23 cellular contexts compared by ENCODE assay signal in genomic region chr2:25405871-25406270, GRCh38.
"Had no signal": no experiment of that assay in that cellular context is flagged by ENCODE, and none has a peak within 500 bp of the region (broad histone marks: within the 10 kb centered on the region; RNA-seq: fewer than 3 reads in every experiment).

No MANE protein-coding gene starts in this region.

- H3K9me3 Mint-ChIP-seq: immature natural killer cell, nephron, type B pancreatic cell had no signal

- H3K27me3 ChIP-seq: esophagus muscularis mucosa, gastrocnemius medialis, heart right ventricle, right lobe of liver, suprapubic skin, thyroid gland had no signal

- DNase-seq: effector memory CD4-positive, alpha-beta T cell; gastrocnemius medialis; heart right ventricle; immature natural killer cell; left cardiac atrium; left ventricle myocardium superior; mesenchymal stem cell; midbrain; occipital lobe; right lobe of liver; stimulated activated CD4-positive, alpha-beta T cell treated with anti-CD3 and anti-CD28 coated beads, Interleukin-4, amount 100 ng/mL, for 4 hours; stimulated activated naive CD4-positive, alpha-beta T cell; thyroid gland had no signal

- H3K4me3 Mint-ChIP-seq: immature natural killer cell, nephron, type B pancreatic cell had no signal

- H3K9ac ChIP-seq: parathyroid adenoma had no signal

- H3K36me3 ChIP-seq: esophagus muscularis mucosa, gastrocnemius medialis, heart right ventricle, prostate gland, right lobe of liver, suprapubic skin, thyroid gland had no signal

- FAIRE-seq: endometrium, keratinocyte, urothelium cell line had no signal

- ATAC-seq: gastrocnemius medialis, heart right ventricle, left cardiac atrium, left ventricle myocardium superior, right lobe of liver had no signal

- H3K4me3 ChIP-seq: esophagus muscularis mucosa, gastrocnemius medialis, heart right ventricle, lung, prostate gland, right lobe of liver, suprapubic skin, thyroid gland had no signal

- H3K79me2 ChIP-seq: parathyroid adenoma had no signal

- H3K9me3 ChIP-seq: esophagus muscularis mucosa, gastrocnemius medialis, heart right ventricle, prostate gland, right lobe of liver, suprapubic skin, thyroid gland had no signal

- H3K27ac Mint-ChIP-seq: nephron, type B pancreatic cell had no signal

- H3K27ac ChIP-seq: esophagus muscularis mucosa, gastrocnemius medialis, heart right ventricle, parathyroid adenoma, prostate gland, right lobe of liver, suprapubic skin, thyroid gland had no signal

- H3K27me3 Mint-ChIP-seq: type B pancreatic cell had no signal

- H2AFZ ChIP-seq: parathyroid adenoma had no signal
